29 cellular contexts compared by ENCODE assay signal in genomic region chr6:6080975-6081374, GRCh38.
"Had no signal": no experiment of that assay in that cellular context is flagged by ENCODE, and none has a peak within 500 bp of the region (broad histone marks: within the 10 kb centered on the region; RNA-seq: fewer than 3 reads in every experiment).

No MANE protein-coding gene starts in this region.

- H3K27ac ChIP-seq: neural progenitor cell, ovary, parathyroid adenoma, psoas muscle, skin epidermis, spleen, suprapubic skin, testis, tibial nerve, upper lobe of left lung, vagina had no signal

- H3K9ac ChIP-seq: neural progenitor cell, parathyroid adenoma had no signal

- H2AFZ ChIP-seq: neural progenitor cell, parathyroid adenoma had no signal

- H3K9me3 ChIP-seq: ovary, psoas muscle, suprapubic skin, testis, upper lobe of left lung, vagina had no signal

- H3K4me2 ChIP-seq: neural progenitor cell, smooth muscle cell had no signal

- H3K4me3 ChIP-seq: neural progenitor cell, ovary, psoas muscle, skin epidermis, smooth muscle cell, spleen, suprapubic skin, testis, tibial nerve, upper lobe of left lung, vagina had no signal

- DNase-seq: natural killer cell; occipital lobe; ovary; posterior cingulate gyrus; psoas muscle; right cardiac atrium; spleen; stimulated activated CD4-positive, alpha-beta T cell treated with anti-CD3 and anti-CD28 coated beads, Interleukin-12 subunit alpha, Interleukin-12 subunit beta, amount 100 ng/mL, for 4 hours; stimulated activated CD4-positive, alpha-beta T cell treated with anti-CD3 and anti-CD28 coated beads, Interleukin-1b, Interleukin-23, amount 100 ng/mL, for 48 hours; stimulated activated CD4-positive, alpha-beta T cell treated with anti-CD3 and anti-CD28 coated beads, Interleukin-4, amount 100 ng/mL, for 1 hour; stimulated activated CD4-positive, alpha-beta T cell treated with anti-CD3 and anti-CD28 coated beads, Interleukin-4, amount 100 ng/mL, for 4 hours; stimulated activated CD8-positive, alpha-beta memory T cell treated with anti-CD3 and anti-CD28 coated beads, Interleukin-4, amount 100 ng/mL, for 48 hours; stimulated activated naive CD4-positive, alpha-beta T cell; stimulated activated naive CD8-positive, alpha-beta T cell treated with anti-CD3 and anti-CD28 coated beads, Interleukin-15, amount 100 ng/mL, for 72 hours; stimulated activated naive CD8-positive, alpha-beta T cell treated with anti-CD3 and anti-CD28 coated beads, Interleukin-15, Interleukin-2, amounts not matched to agents 100 U/mL and 50 U/mL, for 24 hours; substantia nigra; testis; trophoblast cell; upper lobe of left lung had no signal

- H3K79me2 ChIP-seq: parathyroid adenoma had no signal

- ATAC-seq: natural killer cell; psoas muscle; right cardiac atrium; sciatic nerve; stimulated activated memory B cell treated with anti-CD40 and anti-IgM and Interleukin-4, amounts not matched to agents 10 μg/mL and 1 μg/mL and 100 μg/mL, for 72 hours; stimulated activated naive CD8-positive, alpha-beta T cell treated with anti-CD3 and anti-CD28 coated beads, Interleukin-15, amount 100 ng/mL, for 72 hours; stimulated activated naive CD8-positive, alpha-beta T cell treated with anti-CD3 and anti-CD28 coated beads, Interleukin-15, Interleukin-2, amounts not matched to agents 100 U/mL and 50 U/mL, for 24 hours had no signal

- H3K36me3 ChIP-seq: neural progenitor cell, ovary, spleen, suprapubic skin, tibial nerve, upper lobe of left lung, vagina had no signal

- FAIRE-seq: urothelium cell line had no signal

- H3K4me1 ChIP-seq: neural progenitor cell, parathyroid adenoma, psoas muscle, spleen, suprapubic skin, testis, tibial nerve, upper lobe of left lung, vagina had no signal

- H3K27me3 ChIP-seq: ovary, spleen, suprapubic skin, testis, tibial nerve, upper lobe of left lung, vagina had no signal
